Comparison of ENCODE assay signal across 1 cellular context in genomic region chr5:172806897-172807672, GRCh38.
A peak's percentile ranks its signal among the peaks of the same experiment; 100 is the strongest.
TF ChIP-seq lines count a peak whose summit lies in the region.

No MANE protein-coding gene starts in this region.

TF ChIP-seq in K562, 482 proteins besides CTCF, POLR2A, EP300 and RAD21 (continued from another document and continues in another):
- no peak for TF ChIP-seq ZNF407 (IDR thresholded peaks at IDR 0.05; ENCODE audit: low read depth)
- peak; percentile 32; the same call in 1 of the 2 replicates for TF ChIP-seq SMARCA5 (IDR thresholded peaks at IDR 0.05)
- TF ChIP-seq ZNF592 (IDR thresholded peaks at IDR 0.05): peak; percentile 97
- TF ChIP-seq, protein P1, sequence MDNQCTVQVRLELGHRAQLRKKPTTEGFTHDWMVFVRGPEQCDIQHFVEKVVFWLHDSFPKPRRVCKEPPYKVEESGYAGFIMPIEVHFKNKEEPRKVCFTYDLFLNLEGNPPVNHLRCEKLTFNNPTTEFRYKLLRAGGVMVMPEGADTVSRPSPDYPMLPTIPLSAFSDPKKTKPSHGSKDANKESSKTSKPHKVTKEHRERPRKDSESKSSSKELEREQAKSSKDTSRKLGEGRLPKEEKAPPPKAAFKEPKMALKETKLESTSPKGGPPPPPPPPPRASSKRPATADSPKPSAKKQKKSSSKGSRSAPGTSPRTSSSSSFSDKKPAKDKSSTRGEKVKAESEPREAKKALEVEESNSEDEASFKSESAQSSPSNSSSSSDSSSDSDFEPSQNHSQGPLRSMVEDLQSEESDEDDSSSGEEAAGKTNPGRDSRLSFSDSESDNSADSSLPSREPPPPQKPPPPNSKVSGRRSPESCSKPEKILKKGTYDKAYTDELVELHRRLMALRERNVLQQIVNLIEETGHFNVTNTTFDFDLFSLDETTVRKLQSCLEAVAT (IDR thresholded peaks at IDR 0.05): peak in 1 of 2 experiments; percentile 57; a peak in 2 of 4 replicates
- peak; percentile 89 for TF ChIP-seq ELF1 (tag; IDR thresholded peaks at IDR 0.05)
- no peak for TF ChIP-seq GATA2 (CRISPR knock-in tag; IDR thresholded peaks at IDR 0.05)
- no peak for TF ChIP-seq MCM5 (IDR thresholded peaks at IDR 0.05; ENCODE audit: low read depth)
- TF ChIP-seq RHOXF2B (CRISPR knock-in tag; conservative IDR thresholded peaks at IDR 0.05): no peak
- no peak for TF ChIP-seq NCOA2 (IDR thresholded peaks at IDR 0.05; ENCODE audit: partially characterized antibody in 2 of 2)
- no peak for TF ChIP-seq FUS (optimal IDR thresholded peaks at IDR 0.05; ENCODE audit: low read depth, low read length)
- TF ChIP-seq ID3 (CRISPR knock-in tag; IDR thresholded peaks at IDR 0.05): no peak
- TF ChIP-seq ID3 (tag; IDR thresholded peaks at IDR 0.05): peak; percentile 81
- TF ChIP-seq MYC (IDR thresholded peaks at IDR 0.05; ENCODE audit: low read depth, low read length): peak; percentile 62
- no peak for TF ChIP-seq MYC (CRISPR knock-in tag; IDR thresholded peaks at IDR 0.05; ENCODE audit: borderline replicate concordance, low read depth)
- no peak for TF ChIP-seq GTF2E2 (tag; IDR thresholded peaks at IDR 0.05)
- TF ChIP-seq MECOM (CRISPR knock-in tag; IDR thresholded peaks at IDR 0.05): 0 out of 2 replicates have a peak, but pooled peaks have one; percentile 31
- no peak for TF ChIP-seq HCFC1 (IDR thresholded peaks at IDR 0.05; ENCODE audit: low read depth, low read length)
- TF ChIP-seq EP400 (IDR thresholded peaks at IDR 0.05): peak; percentile 53; the same call in 1 of the 2 replicates
- TF ChIP-seq NBN (IDR thresholded peaks at IDR 0.05; ENCODE audit: low read depth): peak; percentile 44; the same call in 1 of the 2 replicates
- no peak for TF ChIP-seq PHTF2 (CRISPR knock-in tag; IDR thresholded peaks at IDR 0.05)
- TF ChIP-seq ZNF609 (CRISPR knock-in tag; IDR thresholded peaks at IDR 0.05; ENCODE audit: borderline replicate concordance): no peak
- TF ChIP-seq SETDB1 (IDR thresholded peaks at IDR 0.05; ENCODE audit: low read length): no peak
- TF ChIP-seq ZNF146 (CRISPR knock-in tag; IDR thresholded peaks at IDR 0.05; ENCODE audit: unreplicated experiment): no peak
- peak; percentile 53 for TF ChIP-seq CXXC5 (CRISPR knock-in tag; IDR thresholded peaks at IDR 0.05)
- TF ChIP-seq BRCA1 (IDR thresholded peaks at IDR 0.05): no peak
- no peak for TF ChIP-seq BRCA1 (CRISPR knock-in tag; IDR thresholded peaks at IDR 0.05)
- no peak for TF ChIP-seq SIRT6 (IDR thresholded peaks at IDR 0.05; ENCODE audit: low read depth, low read length)
- TF ChIP-seq GTF2A2 (tag; IDR thresholded peaks at IDR 0.05): no peak
- no peak for TF ChIP-seq BRF1 (IDR thresholded peaks at IDR 0.05; ENCODE audit: borderline replicate concordance, extremely low read depth, insufficient read length)
- TF ChIP-seq TAF15 (IDR thresholded peaks at IDR 0.05; ENCODE audit: low read depth, low read length): no peak
- TF ChIP-seq NR2C2 (CRISPR knock-in tag; IDR thresholded peaks at IDR 0.05): no peak
- TF ChIP-seq NR2C2 (tag; IDR thresholded peaks at IDR 0.05): peak; percentile 89
- TF ChIP-seq, protein P2, sequence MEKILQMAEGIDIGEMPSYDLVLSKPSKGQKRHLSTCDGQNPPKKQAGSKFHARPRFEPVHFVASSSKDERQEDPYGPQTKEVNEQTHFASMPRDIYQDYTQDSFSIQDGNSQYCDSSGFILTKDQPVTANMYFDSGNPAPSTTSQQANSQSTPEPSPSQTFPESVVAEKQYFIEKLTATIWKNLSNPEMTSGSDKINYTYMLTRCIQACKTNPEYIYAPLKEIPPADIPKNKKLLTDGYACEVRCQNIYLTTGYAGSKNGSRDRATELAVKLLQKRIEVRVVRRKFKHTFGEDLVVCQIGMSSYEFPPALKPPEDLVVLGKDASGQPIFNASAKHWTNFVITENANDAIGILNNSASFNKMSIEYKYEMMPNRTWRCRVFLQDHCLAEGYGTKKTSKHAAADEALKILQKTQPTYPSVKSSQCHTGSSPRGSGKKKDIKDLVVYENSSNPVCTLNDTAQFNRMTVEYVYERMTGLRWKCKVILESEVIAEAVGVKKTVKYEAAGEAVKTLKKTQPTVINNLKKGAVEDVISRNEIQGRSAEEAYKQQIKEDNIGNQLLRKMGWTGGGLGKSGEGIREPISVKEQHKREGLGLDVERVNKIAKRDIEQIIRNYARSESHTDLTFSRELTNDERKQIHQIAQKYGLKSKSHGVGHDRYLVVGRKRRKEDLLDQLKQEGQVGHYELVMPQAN (IDR thresholded peaks at IDR 0.05; ENCODE audit: borderline replicate concordance): no peak
- no peak for TF ChIP-seq ZKSCAN8 (CRISPR knock-in tag; IDR thresholded peaks at IDR 0.05)
- peak; percentile 89 for TF ChIP-seq ATF7 (IDR thresholded peaks at IDR 0.05)
- TF ChIP-seq ZNF695 (CRISPR knock-in tag; IDR thresholded peaks at IDR 0.05): no peak; the same call in 1 of the 2 replicates
- TF ChIP-seq ZFP30 (CRISPR knock-in tag; IDR thresholded peaks at IDR 0.05; ENCODE audit: borderline replicate concordance): no peak
- no peak for TF ChIP-seq STAT6 (CRISPR knock-in tag; IDR thresholded peaks at IDR 0.05)
